ENCODE assay signal across 8 cellular contexts in the genomic region with DNA sequence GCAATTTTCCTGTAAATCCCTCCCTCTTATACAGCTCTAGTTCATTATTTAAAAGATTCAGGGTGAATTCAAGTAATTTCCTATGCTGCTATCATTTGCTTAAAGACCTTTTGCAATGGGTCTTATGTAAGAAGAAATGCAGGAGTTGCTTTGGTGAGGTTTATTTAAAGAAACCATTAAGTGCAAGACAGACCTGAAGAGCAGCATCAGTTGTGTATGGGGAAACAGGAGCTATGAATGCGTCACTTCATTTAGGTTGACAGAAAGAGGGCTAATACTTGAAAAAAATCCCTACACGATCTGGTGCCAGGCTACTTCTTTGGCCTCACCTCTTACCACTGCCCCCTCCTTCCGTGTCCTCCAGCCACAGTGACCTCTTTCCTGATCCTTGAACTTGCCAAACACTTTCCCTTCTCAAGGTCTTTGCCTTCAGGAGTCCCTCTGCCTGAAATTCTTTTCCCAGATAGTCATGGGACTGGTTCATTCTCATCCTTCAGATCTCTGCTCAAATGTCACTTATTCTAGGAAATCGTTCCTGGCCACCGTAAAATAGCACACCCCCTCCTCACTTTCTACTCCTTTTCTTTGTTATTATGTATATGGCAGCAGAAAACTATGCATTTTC. TPM values are rescaled to one million over a fixed set of nuclear protein-coding genes. Genes with fewer than 3 reads are reported as not detected.
DNase-seq lines count a peak whose midpoint lies in the region; ATAC-seq, FAIRE-seq and TF ChIP-seq lines count a peak whose summit lies in the region.

No MANE protein-coding gene starts in this region.

- DNase-seq in Daoy (ENCODE audit: low read depth): peak; percentile 18
- DNase-seq in NB4 (ENCODE audit: low read depth): peak; percentile 59
- DNase-seq in coronary artery (ENCODE audit: low spot score): no peak
- DNase-seq in neuronal stem cell (ENCODE audit: low spot score): no peak
- DNase-seq in urothelium cell line (ENCODE audit: low spot score): no peak

- H3K27ac ChIP-seq in coronary artery (peak overlapping the region; percentile 96 to 97), neuronal stem cell (replicated peaks; ENCODE audit: low read length) (no peak overlapping the region)

- TF ChIP-seq CTCF in NB4 (IDR thresholded peaks at IDR 0.05; ENCODE audit: low read depth, low read length) (no peak), coronary artery (IDR thresholded peaks at IDR 0.05) (no peak)

- WGBS in neuronal stem cell (ENCODE audit: extremely low coverage in 2 of 2, insufficient read length in 2 of 2, insufficient replicate concordance in 1 of 2), 2 donors: no CpG with 5 or more reads among the region's 5 CpGs

- no peak overlapping the region for H3K23ac ChIP-seq in neuronal stem cell (ENCODE audit: low read depth, low read length, poor library complexity)

- no peak for TF ChIP-seq POLR2A in NB4 (IDR thresholded peaks at IDR 0.05; ENCODE audit: extremely low read depth, insufficient read length)

- no peaks in the 10 kb centered on the region for H3K9me3 ChIP-seq in neuronal stem cell (replicated peaks in 1 of 2; ENCODE audit: control insufficient read depth in 2 of 2, insufficient read depth in 1 of 2, low read depth in 1 of 2, low read length in 2 of 2)

- H2BK120ac ChIP-seq in neuronal stem cell (ENCODE audit: low read depth, low read length): no peak overlapping the region

- no peak for FAIRE-seq in urothelium cell line (lab: Jason Lieb, UNC)

- H3K14ac ChIP-seq in neuronal stem cell (ENCODE audit: low read length): no peak overlapping the region

- peak overlapping the region; percentile 87 for H3K4me2 ChIP-seq in neuronal stem cell (ENCODE audit: insufficient read depth, low read length, poor library complexity, severe bottlenecking)

- no peak overlapping the region for H2AK5ac ChIP-seq in neuronal stem cell (ENCODE audit: low read depth, low read length)

- no peak overlapping the region for H4K91ac ChIP-seq in neuronal stem cell (ENCODE audit: low read depth, low read length, poor library complexity)

- H3K27me3 ChIP-seq in neuronal stem cell (ENCODE audit: control insufficient read depth in 3 of 3, insufficient read depth in 3 of 3, low read depth in 1 of 3, low read length in 3 of 3): peaks cover 0 to 2% (median 0%) of the 10 kb centered on the region in 3 experiments

- no peak overlapping the region for H3K18ac ChIP-seq in neuronal stem cell (ENCODE audit: low read length)

- ATAC-seq in GM21723 (IDR thresholded peaks at IDR 0.05; ENCODE audit: unreplicated experiment) (no peak), HG03457 (IDR thresholded peaks at IDR 0.05; ENCODE audit: unreplicated experiment) (no peak), HG03139 (IDR thresholded peaks at IDR 0.05; ENCODE audit: unreplicated experiment) (no peak)

- H2BK5ac ChIP-seq in neuronal stem cell (ENCODE audit: low read length): no peak overlapping the region

- H2AFZ ChIP-seq in neuronal stem cell (ENCODE audit: low read length): peak overlapping the region; percentile 95

- no peaks in the 10 kb centered on the region for H3K36me3 ChIP-seq in neuronal stem cell (replicated peaks in 1 of 2; ENCODE audit: control insufficient read depth in 2 of 2, insufficient read depth in 2 of 2, low read length in 2 of 2)

- H2BK12ac ChIP-seq in neuronal stem cell (ENCODE audit: low read length): no peak overlapping the region

- peaks cover 1 to 9% of the 10 kb centered on the region in 2 donors for H3K4me1 ChIP-seq in neuronal stem cell (ENCODE audit: control insufficient read depth in 2 of 2, insufficient read depth in 1 of 2, low read depth in 1 of 2, low read length in 2 of 2)

- H3K9ac ChIP-seq in neuronal stem cell (ENCODE audit: low read depth, low read length, poor library complexity): no peak overlapping the region

- no peak overlapping the region for H4K8ac ChIP-seq in neuronal stem cell (ENCODE audit: low read depth, low read length)

- H3K4me3 ChIP-seq in NB4 (ENCODE audit: low read depth, low read length) (peak overlapping the region; percentile 76), coronary artery (peak overlapping the region; percentile 88), neuronal stem cell (ENCODE audit: low read length in 2 of 2) (peak overlapping the region in 1 of 2 donors; percentile 64)

- H3K79me1 ChIP-seq in neuronal stem cell (ENCODE audit: low read depth, low read length): no peaks in the 10 kb centered on the region

- H3K4ac ChIP-seq in neuronal stem cell (ENCODE audit: low read length): no peak overlapping the region

- no peak overlapping the region for H2BK15ac ChIP-seq in neuronal stem cell (ENCODE audit: low read length)

RNA-seq across cellular contexts. Expression of gene JAK2, which starts 1.4 kb away (rescaled TPM):
- total RNA-seq in Daoy (2014; rRNA removed; shearing (Covaris generic)): 12.3 and 12.5 TPM in 2 replicates
- polyA plus RNA-seq in neuronal stem cell (2013, experiment 1 of 2): 1.5 TPM
- 1.4 TPM for polyA plus RNA-seq in neuronal stem cell (2013, experiment 2 of 2)

Comparison
In these comparisons a context has a peak if more than half of its experiments do, and no peak if none do; other contexts are left out.
1. DNase-seq: peak in Daoy (single experiment) and NB4 (single experiment); none in coronary artery (single experiment), neuronal stem cell (single experiment) and urothelium cell line (single experiment).